In genomic region chrX:69951756-69952155, GRCh38 we compare ENCODE assay signal across 33 cellular contexts.
"Had no signal": no experiment of that assay in that cellular context is flagged by ENCODE, and none has a peak within 500 bp of the region (broad histone marks: within the 10 kb centered on the region; RNA-seq: fewer than 3 reads in every experiment).

No MANE protein-coding gene starts in this region.

- H3K4me3 Mint-ChIP-seq: activated B cell treated with CpG ODN at 0.5 μM for 24 hours; activated CD8-positive, alpha-beta T cell treated with anti-CD3 and anti-CD28 coated beads for 36 hours; activated naive CD8-positive, alpha-beta T cell; activated T-helper 17 cell treated with anti-CD3 and anti-CD28 coated beads, Interleukin-2, amount 50 U/mL, for 72 hours; endodermal cell; T-cell; T-helper 17 cell; T-helper 2 cell treated with Interferon-gamma antibody and Interleukin-4, amounts not matched to agents 5 μg/mL and 100 μg/mL, for 36 hours had no signal

- H3K4me3 ChIP-seq: colonic mucosa, dorsolateral prefrontal cortex, gastrocnemius medialis, heart left ventricle had no signal

- H3K4me1 ChIP-seq: colonic mucosa, gastrocnemius medialis, heart left ventricle had no signal

- H3K27ac ChIP-seq: brain microvascular endothelial cell, colonic mucosa, dorsolateral prefrontal cortex, gastrocnemius medialis, heart left ventricle, WERI-Rb-1 had no signal

- H3K27me3 Mint-ChIP-seq: activated B cell treated with CpG ODN at 0.5 μM for 24 hours; activated CD8-positive, alpha-beta T cell treated with anti-CD3 and anti-CD28 coated beads for 36 hours; activated naive CD8-positive, alpha-beta T cell; activated T-helper 17 cell treated with anti-CD3 and anti-CD28 coated beads, Interleukin-2, amount 50 U/mL, for 72 hours; T-helper 17 cell had no signal

- H3K27me3 ChIP-seq: brain microvascular endothelial cell, colonic mucosa, gastrocnemius medialis had no signal

- H3K9me3 Mint-ChIP-seq: activated B cell treated with CpG ODN at 0.5 μM for 24 hours; activated CD8-positive, alpha-beta T cell treated with anti-CD3 and anti-CD28 coated beads for 36 hours; activated T-helper 17 cell treated with anti-CD3 and anti-CD28 coated beads, Interleukin-2, amount 50 U/mL, for 72 hours; T-cell; T-helper 2 cell treated with Interferon-gamma antibody and Interleukin-4, amounts not matched to agents 5 μg/mL and 100 μg/mL, for 36 hours had no signal

- DNase-seq: activated B cell treated with CpG ODN at 0.5 μM for 24 hours; activated CD4-positive, alpha-beta T cell treated with anti-CD3 and anti-CD28 coated beads for 48 hours; activated CD4-positive, alpha-beta T cell treated with anti-CD3 and anti-CD28 coated beads, Interleukin-2, amount 50 U/mL, for 1 hour; activated CD4-positive, alpha-beta T cell treated with anti-CD3 and anti-CD28 coated beads, Interleukin-2, amount 50 U/mL, for 48 hours; activated CD8-positive, alpha-beta memory T cell treated with anti-CD3 and anti-CD28 coated beads for 24 hours; activated CD8-positive, alpha-beta T cell treated with anti-CD3 and anti-CD28 coated beads for 36 hours; activated effector memory CD4-positive, alpha-beta T cell treated with Interleukin-2 at 50 U/mL for 16 hours; activated gamma-delta T cell treated with Interleukin-2 at 50 U/mL for 16 hours; activated naive CD4-positive, alpha-beta T cell treated with anti-CD3 and anti-CD28 coated beads, Interleukin-2, amount 50 U/mL, for 16 hours; activated naive CD4-positive, alpha-beta T cell treated with Interleukin-2 at 50 U/mL for 16 hours; activated T-cell treated with anti-CD3 and anti-CD28 coated beads, Interleukin-2, amount 50 U/mL, for 48 hours; amniotic stem cell; anterior cingulate cortex; brain microvascular endothelial cell; caudate nucleus; colonic mucosa; dorsolateral prefrontal cortex; effector memory CD4-positive, alpha-beta T cell; endodermal cell; foreskin fibroblast; gastrocnemius medialis; glutamatergic neuron; heart left ventricle; hypothalamus; T-cell; T-helper 17 cell; T1000; WERI-Rb-1 had no signal

- H3K27ac Mint-ChIP-seq: activated B cell treated with CpG ODN at 0.5 μM for 24 hours; activated CD8-positive, alpha-beta T cell treated with anti-CD3 and anti-CD28 coated beads for 36 hours; activated naive CD8-positive, alpha-beta T cell; activated T-helper 17 cell treated with anti-CD3 and anti-CD28 coated beads, Interleukin-2, amount 50 U/mL, for 72 hours; endodermal cell; T-cell; T-helper 17 cell; T-helper 2 cell treated with Interferon-gamma antibody and Interleukin-4, amounts not matched to agents 5 μg/mL and 100 μg/mL, for 36 hours had no signal

- H3K9me3 ChIP-seq: colonic mucosa, gastrocnemius medialis had no signal

- H3K36me3 Mint-ChIP-seq: activated naive CD8-positive, alpha-beta T cell; T-cell had no signal

- ATAC-seq: activated CD4-positive, CD25-positive, alpha-beta regulatory T cell treated with anti-CD3 and anti-CD28 coated beads, Interleukin-2, amount 50 U/mL, for 24 hours; activated CD8-positive, alpha-beta T cell treated with anti-CD3 and anti-CD28 coated beads for 36 hours; activated T-helper 17 cell treated with anti-CD3 and anti-CD28 coated beads, Interleukin-2, amount 50 U/mL, for 72 hours; esophagus mucosa; gastrocnemius medialis; heart left ventricle; T-cell; T-helper 17 cell had no signal

- H3K36me3 ChIP-seq: brain microvascular endothelial cell, colonic mucosa, gastrocnemius medialis, heart left ventricle, WERI-Rb-1 had no signal

- H3K4me1 Mint-ChIP-seq: activated B cell treated with CpG ODN at 0.5 μM for 24 hours; activated T-helper 17 cell treated with anti-CD3 and anti-CD28 coated beads, Interleukin-2, amount 50 U/mL, for 72 hours; endodermal cell; T-cell; T-helper 17 cell had no signal
